In genomic region chr9:128405780-128406171, GRCh38 we compare ENCODE assay signal across 1 cellular context.
TF ChIP-seq lines count a peak whose summit lies in the region.

No MANE protein-coding gene starts in this region.

TF ChIP-seq in endothelial cell of umbilical vein, 7 proteins besides CTCF, POLR2A, EP300 and RAD21 (continued from another document):
- no peak for TF ChIP-seq MAX (IDR thresholded peaks at IDR 0.05; ENCODE audit: insufficient read depth, insufficient read length)
- TF ChIP-seq POLR2AphosphoS5 (IDR thresholded peaks at IDR 0.05; ENCODE audit: insufficient read depth, low read depth, low read length), result no peak
